21 cellular contexts compared by ENCODE assay signal in the genomic region with DNA sequence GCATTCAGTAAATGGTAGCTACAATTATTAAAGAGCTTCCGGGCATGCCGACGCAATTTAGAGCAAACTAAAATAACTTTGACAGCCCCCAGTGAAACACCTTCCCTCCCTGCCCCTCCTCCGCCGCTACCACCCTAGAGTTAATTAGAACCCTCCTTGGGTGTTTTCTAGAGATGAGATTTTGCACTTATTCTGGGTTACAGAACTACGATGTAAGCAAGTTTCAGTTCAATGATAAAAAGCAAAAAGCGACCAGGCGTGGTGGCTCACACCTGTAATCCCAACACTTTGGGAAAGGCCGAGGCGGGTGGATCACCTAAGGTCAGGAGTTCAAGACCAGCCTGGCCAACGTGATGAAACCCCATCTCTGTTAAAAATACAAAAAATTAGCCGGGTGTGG. TPM values are rescaled to one million over a fixed set of nuclear protein-coding genes. Genes with fewer than 3 reads are reported as not detected.
DNase-seq lines count a peak whose midpoint lies in the region; FAIRE-seq and TF ChIP-seq lines count a peak whose summit lies in the region.
"Had no signal": no experiment of that assay in that cellular context is flagged by ENCODE, and none has a peak within 500 bp of the region (broad histone marks: within the 10 kb centered on the region; RNA-seq: fewer than 3 reads in every experiment).

No MANE protein-coding gene starts in this region.

- peaks cover 65% of the 10 kb centered on the region for H3F3A ChIP-seq in MM.1S (ENCODE audit: insufficient read depth, low read length)
- H3F3A ChIP-seq in PC-9 (ENCODE audit: insufficient read depth, low read depth): peaks cover 17% of the 10 kb centered on the region

- peak overlapping the region; percentile 74 for H3K4me2 ChIP-seq in MM.1S (ENCODE audit: low read depth, low read length)
- no peak overlapping the region for H3K4me2 ChIP-seq in PC-9

- intact Hi-C loops in sigmoid colon (cut with DNase I) (no loop called here), PC-9 (cut with micrococcal nuclease; ENCODE audit: unreplicated experiment) (loop anchor here (10.0 kb wide), 1 partner anchor 203 kb away; no protein-coding TSS in a partner anchor)

- H3K27ac Mint-ChIP-seq in chondrocyte (ENCODE audit: unreplicated experiment): peak overlapping the region; percentile 69
- H3K27ac Mint-ChIP-seq: activated T-helper 1 cell treated with anti-CD3 and anti-CD28 coated beads, Interleukin-12 subunit alpha, Interleukin-12 subunit beta, Interleukin-2, Interleukin-4 antibody, amounts not matched to agents 30 ng/mL and 10 ng/mL and 1 ng/mL, durations not matched to agents 14 hours and 24 hours and 36 hours had no signal

- H3K4me3 Mint-ChIP-seq in chondrocyte (ENCODE audit: unreplicated experiment): no peak overlapping the region
- H3K4me3 Mint-ChIP-seq: activated T-helper 1 cell treated with anti-CD3 and anti-CD28 coated beads, Interleukin-12 subunit alpha, Interleukin-12 subunit beta, Interleukin-2, Interleukin-4 antibody, amounts not matched to agents 30 ng/mL and 10 ng/mL and 1 ng/mL, durations not matched to agents 14 hours and 24 hours and 36 hours had no signal

- H3K79me2 ChIP-seq in MM.1S (ENCODE audit: low read length) (peaks cover 74% of the 10 kb centered on the region), PC-9 (ENCODE audit: low read depth) (peaks cover 3% of the 10 kb centered on the region; the same call in 1 of the 2 replicates)

- H4K20me1 ChIP-seq in MM.1S (ENCODE audit: insufficient read depth, low read length) (no peaks in the 10 kb centered on the region), PC-9 (ENCODE audit: insufficient read depth) (peaks cover 13% of the 10 kb centered on the region; the same call in 1 of the 2 replicates)

- TF ChIP-seq CTCF in MM.1S (IDR thresholded peaks at IDR 0.05; ENCODE audit: low read length) (no peak), chondrocyte (IDR thresholded peaks at IDR 0.05) (no peak), sigmoid colon (IDR thresholded peaks at IDR 0.05) (no peak), PC-9 (conservative IDR thresholded peaks at IDR 0.05) (no peak)

- no peak for TF ChIP-seq POLR2A in sigmoid colon (IDR thresholded peaks at IDR 0.05)

- FAIRE-seq in GM18507 (lab: Jason Lieb, UNC): peak; percentile 68
- FAIRE-seq: G401.6, small intestine had no signal

- H3K27me3 Mint-ChIP-seq in chondrocyte (ENCODE audit: low read depth): no peaks in the 10 kb centered on the region

- CTCF ChIA-PET in PC-9 (lab: Charles Lee): interaction anchor here (0.7 kb wide), 1 partner anchor 529 kb away, joined by 6 read pairs; no protein-coding TSS in a partner anchor

- H2AFZ ChIP-seq in MM.1S (ENCODE audit: low read length) (no peak overlapping the region), PC-9 (no peak overlapping the region)

- H3K9me2 ChIP-seq in MM.1S (replicated peaks; ENCODE audit: insufficient read depth, low read length): no peaks in the 10 kb centered on the region
- H3K9me2 ChIP-seq in PC-9 (ENCODE audit: insufficient read depth): no peaks in the 10 kb centered on the region

- no peaks in the 10 kb centered on the region for H3K9me3 ChIP-seq in MM.1S (replicated peaks; ENCODE audit: insufficient read depth, low read length)
- no peaks in the 10 kb centered on the region for H3K9me3 ChIP-seq in sigmoid colon
- no peaks in the 10 kb centered on the region for H3K9me3 ChIP-seq in PC-9 (ENCODE audit: insufficient read depth, low read depth)
- H3K9me3 ChIP-seq: ascending aorta, lower lobe of right lung, thoracic aorta had no signal

- peaks cover 83% of the 10 kb centered on the region for H3K4me1 Mint-ChIP-seq in chondrocyte (ENCODE audit: low read depth)

- H3K4me3 ChIP-seq in MM.1S (ENCODE audit: low read length) (0 out of 2 replicates have a peak overlapping the region, but pooled peaks have one; percentile 4), sigmoid colon (no peak overlapping the region), PC-9 (no peak overlapping the region)
- H3K4me3 ChIP-seq: ascending aorta, lower lobe of right lung, thoracic aorta had no signal

- H3K9ac ChIP-seq in MM.1S (ENCODE audit: low read length): peak overlapping the region; percentile 58

- H3K27ac ChIP-seq in MM.1S (ENCODE audit: low read length) (peak overlapping the region; percentile 93), sigmoid colon (no peak overlapping the region), PC-9 (no peak overlapping the region)
- H3K27ac ChIP-seq: lower lobe of right lung, thoracic aorta had no signal

- H3K36me3 ChIP-seq in MM.1S (replicated peaks; ENCODE audit: insufficient read depth, low read length) (peaks cover 10% of the 10 kb centered on the region; the same call in 1 of the 2 replicates), sigmoid colon (peaks cover 0 to 17% (median 10%) of the 10 kb centered on the region in 4 donors), PC-9 (ENCODE audit: low read depth) (no peaks in the 10 kb centered on the region)

- DNase-seq in GM18507 (ENCODE audit: extremely low spot score, insufficient read length, low read depth): no peak
- peak; percentile 87 for DNase-seq in MM.1S
- peak; percentile 30 for DNase-seq in chondrocyte (ENCODE audit: low spot score)
- DNase-seq in sigmoid colon: peak; percentile 39
- DNase-seq in PC-9: no peak
- DNase-seq in AML-193 (lab: John Stamatoyannopoulos, UW): no peak
- no peak for DNase-seq in stimulated activated CD4-positive, alpha-beta T cell treated with anti-CD3 and anti-CD28 coated beads, Interleukin-4, amount 100 ng/mL, for 1 hour
- DNase-seq: activated CD4-positive, alpha-beta T cell treated with anti-CD3 and anti-CD28 coated beads, Interleukin-2, amount 50 U/mL, for 1 hour; cerebellar nuclear complex; lower lobe of right lung; NCI-H146; NCI-H526 treated with DMSO at 0.1 percent for 48 hours; nucleus accumbens; SIG-M5; small intestine; stimulated activated naive CD4-positive, alpha-beta T cell treated with Interleukin-2 at 50 U/mL for 16 hours had no signal

- POLR2A ChIA-PET in PC-9 (lab: Charles Lee; ENCODE audit: unreplicated experiment): no interaction called here

- H3K4me1 ChIP-seq in MM.1S (ENCODE audit: low read length) (peaks cover 93% of the 10 kb centered on the region), sigmoid colon (peaks cover 0 to 36% (median 26%) of the 10 kb centered on the region in 4 donors), PC-9 (replicated peaks; ENCODE audit: insufficient read depth) (no peaks in the 10 kb centered on the region)

- H3K27me3 ChIP-seq in MM.1S (replicated peaks; ENCODE audit: insufficient read depth, low read length): no peaks in the 10 kb centered on the region
- H3K27me3 ChIP-seq in sigmoid colon: no peaks in the 10 kb centered on the region
- no peaks in the 10 kb centered on the region for H3K27me3 ChIP-seq in PC-9 (ENCODE audit: insufficient read depth, low read depth)
- H3K27me3 ChIP-seq: ascending aorta had no signal

- peaks cover 26% of the 10 kb centered on the region for H3K36me3 Mint-ChIP-seq in chondrocyte (ENCODE audit: low read depth)

- WGBS in sigmoid colon, 2 donors: 79 to 84% methylated on average over 12 of the region's 12 CpGs

- no peak for TF ChIP-seq EP300 in sigmoid colon (IDR thresholded peaks at IDR 0.05)

- BruUV-seq in PC-9 (replicated peaks; lab: Mats Ljungman, UMichigan): no TSS peak

- H3K9me3 Mint-ChIP-seq in chondrocyte (ENCODE audit: low read depth): no peaks in the 10 kb centered on the region
- H3K9me3 Mint-ChIP-seq: activated naive CD4-positive, alpha-beta T cell treated with anti-CD3 and anti-CD28 coated beads, Interleukin-2, amount 50 U/mL, for 72 hours; activated T-helper 1 cell treated with anti-CD3 and anti-CD28 coated beads, Interleukin-12 subunit alpha, Interleukin-12 subunit beta, Interleukin-2, Interleukin-4 antibody, amounts not matched to agents 30 ng/mL and 10 ng/mL and 1 ng/mL, durations not matched to agents 14 hours and 24 hours and 36 hours had no signal

RNA-seq across cellular contexts. Expression of a gene that starts 32.6 kb away (rescaled TPM):
- total RNA-seq in chondrocyte (61.2 to 99.9 TPM (median 70.1 TPM) in 3 replicates), sigmoid colon (10 to 100 TPM; 13.2 to 29.1 (median 21.5) TPM), PC-9 (2021) (5.0 and 5.8 TPM in 2 replicates)
- 10 to 100 TPM; 16.8 to 19.0 (median 18.3) TPM for polyA plus RNA-seq in sigmoid colon

Comparison
In these comparisons a context has a peak if more than half of its experiments do, and no peak if none do; other contexts are left out.
1. DNase-seq: peak in MM.1S (single experiment), chondrocyte (single experiment) and sigmoid colon (single experiment); none in GM18507 (single experiment), PC-9 (0 of 2), AML-193 (0 of 2) and stimulated activated CD4-positive, alpha-beta T cell treated with anti-CD3 and anti-CD28 coated beads, Interleukin-4, amount 100 ng/mL, for 1 hour (single experiment).